Comparison of ENCODE assay signal across 16 cellular contexts in genomic region chr13:46812398-46812797, GRCh38. TPM values are rescaled to one million over a fixed set of nuclear protein-coding genes. Genes with fewer than 3 reads are reported as not detected.
DNase-seq lines count a peak whose midpoint lies in the region; ATAC-seq and TF ChIP-seq lines count a peak whose summit lies in the region.
"Had no signal": no experiment of that assay in that cellular context is flagged by ENCODE, and none has a peak within 500 bp of the region (broad histone marks: within the 10 kb centered on the region; RNA-seq: fewer than 3 reads in every experiment).

No MANE protein-coding gene starts in this region.

- intact Hi-C loops in activated CD4-positive, alpha-beta T cell treated with anti-CD3 and anti-CD28 coated beads, Interleukin-2, amount 10 ng/mL, durations not matched to agents 24 days and 14 days (cut with micrococcal nuclease) = no loop called here
- intact Hi-C loops in activated CD4-positive, alpha-beta T cell treated with anti-CD3 and anti-CD28 coated beads for 36 hours (cut with DNase I, micrococcal nuclease) = no loop called here
- intact Hi-C loops in HCT116 (cut with micrococcal nuclease) = no loop called here
- intact Hi-C loops in activated T-helper 1 cell treated with anti-CD3 and anti-CD28 coated beads, Interleukin-12 subunit alpha, Interleukin-12 subunit beta, Interleukin-2, Interleukin-4 antibody, amounts not matched to agents 30 ng/mL and 10 ng/mL and 1 ng/mL, durations not matched to agents 14 hours and 24 hours and 36 hours (cut with micrococcal nuclease) = no loop called here

- H3K27me3 Mint-ChIP-seq in activated CD4-positive, alpha-beta T cell treated with anti-CD3 and anti-CD28 coated beads, Interleukin-2, amount 10 ng/mL, durations not matched to agents 24 days and 14 days = peaks cover 18% of the 10 kb centered on the region
- H3K27me3 Mint-ChIP-seq in activated CD4-positive, alpha-beta T cell treated with anti-CD3 and anti-CD28 coated beads for 36 hours = peaks cover 15% of the 10 kb centered on the region
- H3K27me3 Mint-ChIP-seq in activated T-helper 1 cell treated with anti-CD3 and anti-CD28 coated beads, Interleukin-12 subunit alpha, Interleukin-12 subunit beta, Interleukin-2, Interleukin-4 antibody, amounts not matched to agents 30 ng/mL and 10 ng/mL and 1 ng/mL, durations not matched to agents 14 hours and 24 hours and 36 hours (ENCODE audit: insufficient read depth) = peaks cover 12% of the 10 kb centered on the region

- H3K9me3 Mint-ChIP-seq in activated CD4-positive, alpha-beta T cell treated with anti-CD3 and anti-CD28 coated beads, Interleukin-2, amount 10 ng/mL, durations not matched to agents 24 days and 14 days = peaks cover 16% of the 10 kb centered on the region
- H3K9me3 Mint-ChIP-seq in activated CD4-positive, alpha-beta T cell treated with anti-CD3 and anti-CD28 coated beads for 36 hours (ENCODE audit: low read depth) = peaks cover 14% of the 10 kb centered on the region
- peaks cover 22% of the 10 kb centered on the region for H3K9me3 Mint-ChIP-seq in activated T-helper 1 cell treated with anti-CD3 and anti-CD28 coated beads, Interleukin-12 subunit alpha, Interleukin-12 subunit beta, Interleukin-2, Interleukin-4 antibody, amounts not matched to agents 30 ng/mL and 10 ng/mL and 1 ng/mL, durations not matched to agents 14 hours and 24 hours and 36 hours

- H3K27me3 ChIP-seq in HCT116 (ENCODE audit: insufficient read depth, low read length) (no peaks in the 10 kb centered on the region), osteoblast (ENCODE audit: insufficient read depth, low read length) (no peaks in the 10 kb centered on the region)

- DNase-seq in activated CD4-positive, alpha-beta T cell treated with anti-CD3 and anti-CD28 coated beads, Interleukin-2, amount 10 ng/mL, durations not matched to agents 24 days and 14 days = no peak
- DNase-seq in activated CD4-positive, alpha-beta T cell treated with anti-CD3 and anti-CD28 coated beads for 36 hours = no peak
- no peak for DNase-seq in HCT116 (ENCODE audit: low read depth, low spot score)
- DNase-seq in activated T-helper 1 cell treated with anti-CD3 and anti-CD28 coated beads, Interleukin-12 subunit alpha, Interleukin-12 subunit beta, Interleukin-2, Interleukin-4 antibody, amounts not matched to agents 30 ng/mL and 10 ng/mL and 1 ng/mL, durations not matched to agents 14 hours and 24 hours and 36 hours (ENCODE audit: low spot score) = no peak
- DNase-seq in osteoblast (ENCODE audit: insufficient read length, low spot score, missing footprints) = peak; percentile 52
- no peak for DNase-seq in glomerular visceral epithelial cell (ENCODE audit: extremely low spot score)
- DNase-seq: AML-193; Caco-2; CD4-positive, alpha-beta T cell; GDM1; HFFc6 had no signal

- H3K27ac Mint-ChIP-seq in activated CD4-positive, alpha-beta T cell treated with anti-CD3 and anti-CD28 coated beads, Interleukin-2, amount 10 ng/mL, durations not matched to agents 24 days and 14 days = peak overlapping the region; percentile 1
- H3K27ac Mint-ChIP-seq in activated CD4-positive, alpha-beta T cell treated with anti-CD3 and anti-CD28 coated beads for 36 hours = no peak overlapping the region
- H3K27ac Mint-ChIP-seq in activated T-helper 1 cell treated with anti-CD3 and anti-CD28 coated beads, Interleukin-12 subunit alpha, Interleukin-12 subunit beta, Interleukin-2, Interleukin-4 antibody, amounts not matched to agents 30 ng/mL and 10 ng/mL and 1 ng/mL, durations not matched to agents 14 hours and 24 hours and 36 hours = no peak overlapping the region
- H3K27ac Mint-ChIP-seq: CD4-positive, alpha-beta T cell; HFFc6 had no signal

- RAD21 ChIA-PET in HCT116 (lab: Charles Lee; ENCODE audit: low non-redundant PET in 1 of 2, low total read pairs in 2 of 2, uncharacterized antibody in 2 of 2, unreplicated experiment in 2 of 2) = no interaction called here

- TF ChIP-seq CTCF in HCT116 (IDR thresholded peaks at IDR 0.05 in 2 of 3, conservative IDR thresholded peaks at IDR 0.05 in 1 of 3; ENCODE audit: borderline replicate concordance in 1 of 3, insufficient read depth in 1 of 3, low read depth in 2 of 3, low read length in 2 of 3) = no peak
- no peak for TF ChIP-seq CTCF in osteoblast (IDR thresholded peaks at IDR 0.05; ENCODE audit: extremely low read depth, low read depth, low read length)

- H4K20me1 ChIP-seq in HCT116 (ENCODE audit: insufficient read depth) (no peaks in the 10 kb centered on the region), osteoblast (ENCODE audit: insufficient read depth, low read length) (no peaks in the 10 kb centered on the region)

- H3K4me1 ChIP-seq in HCT116 (ENCODE audit: control insufficient read depth in 1 of 2, insufficient read depth in 2 of 2, low read length in 2 of 2) = no peaks in the 10 kb centered on the region
- H3K4me1 ChIP-seq in osteoblast (ENCODE audit: insufficient read depth, low read length) = peaks cover 5% of the 10 kb centered on the region
- H3K4me1 ChIP-seq: A549, Caco-2, HAP-1 had no signal

- no peak overlapping the region for H3K27ac ChIP-seq in HCT116 (ENCODE audit: low read depth, low read length)
- H3K27ac ChIP-seq in osteoblast (ENCODE audit: low read depth, low read length) = no peak overlapping the region
- H3K27ac ChIP-seq: 22Rv1, A549, C4-2B had no signal

- no peak overlapping the region for H3K9ac ChIP-seq in HCT116 (ENCODE audit: low read length)

- TF ChIP-seq POLR2A in HCT116 (IDR thresholded peaks at IDR 0.05; ENCODE audit: borderline replicate concordance, extremely low read depth, insufficient read depth, insufficient read length) = no peak

- H3K36me3 Mint-ChIP-seq in activated CD4-positive, alpha-beta T cell treated with anti-CD3 and anti-CD28 coated beads, Interleukin-2, amount 10 ng/mL, durations not matched to agents 24 days and 14 days (ENCODE audit: low read depth) = peaks cover 6% of the 10 kb centered on the region
- peaks cover 10% of the 10 kb centered on the region for H3K36me3 Mint-ChIP-seq in activated CD4-positive, alpha-beta T cell treated with anti-CD3 and anti-CD28 coated beads for 36 hours (ENCODE audit: low read depth)
- peaks cover 6% of the 10 kb centered on the region for H3K36me3 Mint-ChIP-seq in activated T-helper 1 cell treated with anti-CD3 and anti-CD28 coated beads, Interleukin-12 subunit alpha, Interleukin-12 subunit beta, Interleukin-2, Interleukin-4 antibody, amounts not matched to agents 30 ng/mL and 10 ng/mL and 1 ng/mL, durations not matched to agents 14 hours and 24 hours and 36 hours (ENCODE audit: low read depth)

- no peak for ATAC-seq in activated CD4-positive, alpha-beta T cell treated with anti-CD3 and anti-CD28 coated beads for 36 hours
- ATAC-seq in HCT116 (no peak), HG03342 (IDR thresholded peaks at IDR 0.05; ENCODE audit: unreplicated experiment) (no peak)
- ATAC-seq: A549 had no signal

- no peaks in the 10 kb centered on the region for H3K9me2 ChIP-seq in HCT116 (ENCODE audit: insufficient read depth)

- H3K9me3 ChIP-seq in HCT116 (ENCODE audit: control insufficient read depth in 1 of 2, insufficient read depth in 1 of 2, low read depth in 1 of 2, low read length in 2 of 2) = peaks cover 3 to 7% of the 10 kb centered on the region in 2 experiments; a peak in 2 of 4 replicates
- H3K9me3 ChIP-seq in osteoblast (ENCODE audit: low read depth, low read length) = no peaks in the 10 kb centered on the region

- H2AFZ ChIP-seq in HCT116 (ENCODE audit: low read depth, low read length, poor library complexity, severe bottlenecking) (peak overlapping the region; percentile 53), osteoblast (ENCODE audit: low read length) (no peak overlapping the region)

- no peak for TF ChIP-seq RAD21 in HCT116 (IDR thresholded peaks at IDR 0.05; ENCODE audit: low read depth)

- H3K4me2 ChIP-seq in HCT116 (ENCODE audit: low read length) (no peak overlapping the region), osteoblast (ENCODE audit: insufficient read depth, low read length) (no peak overlapping the region)
- H3K4me2 ChIP-seq: A549 had no signal

- H3K36me3 ChIP-seq in HCT116 (ENCODE audit: control insufficient read depth in 1 of 2, insufficient read depth in 2 of 2, low read length in 2 of 2) (no peaks in the 10 kb centered on the region), osteoblast (ENCODE audit: insufficient read depth, low read length) (no peaks in the 10 kb centered on the region)
- H3K36me3 ChIP-seq: HAP-1 had no signal

- BruUV-seq in HCT116 (replicated peaks; lab: Mats Ljungman, UMichigan) = no TSS peak

- H3K4me3 ChIP-seq in HCT116 (replicated peaks in 1 of 2; ENCODE audit: low read depth in 1 of 2, low read length in 2 of 2) (no peak overlapping the region), osteoblast (ENCODE audit: insufficient read depth, low read length) (no peak overlapping the region)
- H3K4me3 ChIP-seq: A549, HAP-1 had no signal

- POLR2A ChIA-PET in activated CD4-positive, alpha-beta T cell treated with anti-CD3 and anti-CD28 coated beads for 36 hours (lab: Charles Lee) = no interaction called here
- POLR2A ChIA-PET in HCT116 (lab: Charles Lee) = no interaction called here

- no peak overlapping the region for H3K4me3 Mint-ChIP-seq in activated CD4-positive, alpha-beta T cell treated with anti-CD3 and anti-CD28 coated beads, Interleukin-2, amount 10 ng/mL, durations not matched to agents 24 days and 14 days
- H3K4me3 Mint-ChIP-seq in activated CD4-positive, alpha-beta T cell treated with anti-CD3 and anti-CD28 coated beads for 36 hours = no peak overlapping the region
- H3K4me3 Mint-ChIP-seq in activated T-helper 1 cell treated with anti-CD3 and anti-CD28 coated beads, Interleukin-12 subunit alpha, Interleukin-12 subunit beta, Interleukin-2, Interleukin-4 antibody, amounts not matched to agents 30 ng/mL and 10 ng/mL and 1 ng/mL, durations not matched to agents 14 hours and 24 hours and 36 hours = peak overlapping the region; percentile 12
- H3K4me3 Mint-ChIP-seq: CD4-positive, alpha-beta T cell; HFFc6 had no signal

- no peaks in the 10 kb centered on the region for H3K4me1 Mint-ChIP-seq in activated CD4-positive, alpha-beta T cell treated with anti-CD3 and anti-CD28 coated beads, Interleukin-2, amount 10 ng/mL, durations not matched to agents 24 days and 14 days
- peaks cover 5% of the 10 kb centered on the region for H3K4me1 Mint-ChIP-seq in activated CD4-positive, alpha-beta T cell treated with anti-CD3 and anti-CD28 coated beads for 36 hours
- no peaks in the 10 kb centered on the region for H3K4me1 Mint-ChIP-seq in activated T-helper 1 cell treated with anti-CD3 and anti-CD28 coated beads, Interleukin-12 subunit alpha, Interleukin-12 subunit beta, Interleukin-2, Interleukin-4 antibody, amounts not matched to agents 30 ng/mL and 10 ng/mL and 1 ng/mL, durations not matched to agents 14 hours and 24 hours and 36 hours (ENCODE audit: low read depth)

- no peaks in the 10 kb centered on the region for H3K79me2 ChIP-seq in HCT116 (ENCODE audit: insufficient read depth, low read length)
- H3K79me2 ChIP-seq in osteoblast (ENCODE audit: insufficient read depth, low read length) = no peaks in the 10 kb centered on the region

- CTCF ChIA-PET in activated CD4-positive, alpha-beta T cell treated with anti-CD3 and anti-CD28 coated beads for 36 hours (lab: Charles Lee) = interaction anchor here (1.3 kb wide), 1 partner anchor 11 kb away, joined by 6 read pairs; no protein-coding TSS in a partner anchor
- CTCF ChIA-PET in HCT116 (lab: Charles Lee) = no interaction called here

RNA-seq across cellular contexts. Expression of gene ESD, which starts 15.4 kb away (rescaled TPM):
- total RNA-seq in activated CD4-positive, alpha-beta T cell treated with anti-CD3 and anti-CD28 coated beads, Interleukin-2, amount 10 ng/mL, durations not matched to agents 24 days and 14 days = 127 and 128 TPM in 2 replicates
- 100 to 1,000 TPM; 150 to 162 TPM for total RNA-seq in activated CD4-positive, alpha-beta T cell treated with anti-CD3 and anti-CD28 coated beads for 36 hours
- 111 TPM for total RNA-seq in HCT116 (2021; ENCODE audit: unreplicated experiment)
- polyA plus RNA-seq in HCT116 (2012) = 50.1 and 81.0 TPM in 2 replicates
- total RNA-seq in activated T-helper 1 cell treated with anti-CD3 and anti-CD28 coated beads, Interleukin-12 subunit alpha, Interleukin-12 subunit beta, Interleukin-2, Interleukin-4 antibody, amounts not matched to agents 30 ng/mL and 10 ng/mL and 1 ng/mL, durations not matched to agents 14 hours and 24 hours and 36 hours = 96.8 and 102 TPM in 2 replicates
- 130 and 141 TPM in 2 replicates for total RNA-seq in osteoblast
